ENCODE assay signal across 1 cellular context in the genomic region with DNA sequence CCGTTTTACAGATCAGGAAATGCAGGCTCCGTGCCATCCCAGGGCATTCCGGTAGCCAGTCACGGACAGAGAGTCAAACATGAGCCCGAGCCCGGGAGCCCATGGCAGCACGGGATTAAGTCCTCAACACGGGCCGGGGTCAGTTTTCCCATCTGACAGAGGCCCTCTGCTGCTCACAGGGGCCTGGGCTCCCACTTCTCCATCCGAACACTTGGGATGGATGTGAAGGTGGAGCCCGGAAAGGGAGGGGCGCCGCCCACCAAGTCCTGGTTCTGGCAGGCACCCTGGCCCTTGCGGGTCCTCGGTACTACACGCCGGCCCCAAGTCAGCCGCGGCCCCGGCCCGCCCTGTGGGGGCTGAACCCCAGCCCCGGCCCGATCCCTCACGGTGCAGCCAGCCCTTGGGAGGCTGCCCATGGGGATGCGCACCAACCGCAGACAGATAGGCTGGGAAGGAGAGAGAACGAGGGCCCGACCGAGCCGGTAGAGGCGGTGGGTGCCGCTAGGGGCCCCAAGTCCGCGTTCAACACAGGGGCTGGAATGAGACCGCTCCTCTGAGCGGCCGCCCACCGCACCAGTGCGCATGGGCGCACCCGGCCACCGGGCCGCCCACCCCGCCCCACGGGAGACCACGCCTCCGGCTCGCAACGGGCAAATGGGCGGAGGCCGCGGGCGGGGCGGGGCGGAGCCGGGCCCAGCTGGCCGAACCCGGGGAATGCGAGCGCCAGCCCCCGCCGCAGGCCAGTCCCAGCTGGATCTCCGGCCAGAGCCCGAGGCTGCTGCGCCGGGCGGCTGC.
TF ChIP-seq lines count a peak whose summit lies in the region.

CAPN5 (plus strand) TSS at position 743 of the 795 bp plus-strand sequence. CDS start 17,916 bp downstream, outside the sequence.

TF ChIP-seq in HepG2, 621 proteins besides CTCF, POLR2A, EP300 and RAD21 (continued from another document and continues in another):
- TF ChIP-seq GABPA (IDR thresholded peaks at IDR 0.05; ENCODE audit: low read depth, low read length) (no peak), GABPA (CRISPR knock-in tag; IDR thresholded peaks at IDR 0.05; ENCODE audit: low read depth) (no peak), ZNF512B (CRISPR knock-in tag; IDR thresholded peaks at IDR 0.05; ENCODE audit: borderline replicate concordance) (no peak), ARNTL (CRISPR knock-in tag; IDR thresholded peaks at IDR 0.05) (no peak), NR2F1 (CRISPR knock-in tag; IDR thresholded peaks at IDR 0.05) (no peak), SP1 (IDR thresholded peaks at IDR 0.05) (no peak), SP1 (CRISPR knock-in tag; IDR thresholded peaks at IDR 0.05) (peak; percentile 37; the same call in 1 of the 2 replicates), THAP11 (CRISPR knock-in tag; IDR thresholded peaks at IDR 0.05) (no peak), ELF3 (CRISPR knock-in tag; IDR thresholded peaks at IDR 0.05) (no peak), NRL (CRISPR knock-in tag; IDR thresholded peaks at IDR 0.05; ENCODE audit: borderline replicate concordance) (no peak), HMG20B (CRISPR knock-in tag; conservative IDR thresholded peaks at IDR 0.05) (no peak), ZFY (CRISPR knock-in tag; IDR thresholded peaks at IDR 0.05) (peak; percentile 62; the same call in 1 of the 2 replicates), JARID2 (CRISPR knock-in tag; IDR thresholded peaks at IDR 0.05; ENCODE audit: insufficient replicate concordance) (no peak), MTA1 (CRISPR knock-in tag; IDR thresholded peaks at IDR 0.05; ENCODE audit: borderline replicate concordance) (0 out of 2 replicates have a peak, but pooled peaks have one; percentile 29), ETV6 (CRISPR knock-in tag; conservative IDR thresholded peaks at IDR 0.05) (no peak), ZNF143 (CRISPR knock-in tag; IDR thresholded peaks at IDR 0.05) (no peak), ZNF883 (CRISPR knock-in tag; IDR thresholded peaks at IDR 0.05; ENCODE audit: not compliant biosample characterization) (peak; percentile 25), HMGXB4 (CRISPR knock-in tag; IDR thresholded peaks at IDR 0.05; ENCODE audit: borderline replicate concordance in 1 of 2, low read depth in 1 of 2) (peak; percentile 62 to 64; a peak in 3 of 4 replicates), ZNF431 (CRISPR knock-in tag; IDR thresholded peaks at IDR 0.05; ENCODE audit: borderline replicate concordance, low read depth) (no peak), DNMT1 (CRISPR knock-in tag; IDR thresholded peaks at IDR 0.05) (peak; percentile 76), ZNF576 (CRISPR knock-in tag; IDR thresholded peaks at IDR 0.05) (no peak), NFIB (CRISPR knock-in tag; IDR thresholded peaks at IDR 0.05; ENCODE audit: borderline replicate concordance) (no peak), SMARCE1 (IDR thresholded peaks at IDR 0.05; ENCODE audit: borderline replicate concordance) (no peak), ZNF644 (CRISPR knock-in tag; IDR thresholded peaks at IDR 0.05; ENCODE audit: low read depth) (no peak), NCOR1 (IDR thresholded peaks at IDR 0.05; ENCODE audit: borderline replicate concordance, low read length) (no peak), ZSCAN20 (CRISPR knock-in tag; IDR thresholded peaks at IDR 0.05; ENCODE audit: borderline replicate concordance) (no peak), ZNF253 (CRISPR knock-in tag; IDR thresholded peaks at IDR 0.05; ENCODE audit: borderline replicate concordance) (no peak), ZFP37 (CRISPR knock-in tag; IDR thresholded peaks at IDR 0.05; ENCODE audit: borderline replicate concordance) (no peak), POGZ (CRISPR knock-in tag; IDR thresholded peaks at IDR 0.05) (no peak), HOXA7 (CRISPR knock-in tag; IDR thresholded peaks at IDR 0.05) (no peak), ZSCAN21 (CRISPR knock-in tag; IDR thresholded peaks at IDR 0.05; ENCODE audit: borderline replicate concordance) (peak; percentile 47; the same call in 1 of the 2 replicates), ZBTB14 (CRISPR knock-in tag; IDR thresholded peaks at IDR 0.05) (no peak), ISX (CRISPR knock-in tag; conservative IDR thresholded peaks at IDR 0.05) (no peak), ZNF878 (CRISPR knock-in tag; IDR thresholded peaks at IDR 0.05) (no peak), ZIK1 (CRISPR knock-in tag; IDR thresholded peaks at IDR 0.05; ENCODE audit: borderline replicate concordance, low read depth) (no peak; the same call in 1 of the 2 replicates), GATA4 (IDR thresholded peaks at IDR 0.05; ENCODE audit: borderline replicate concordance, low read depth) (no peak), HES4 (CRISPR knock-in tag; IDR thresholded peaks at IDR 0.05; ENCODE audit: borderline replicate concordance) (no peak), REPIN1 (CRISPR knock-in tag; IDR thresholded peaks at IDR 0.05; ENCODE audit: borderline replicate concordance, low read depth) (peak; percentile 73; the same call in 1 of the 2 replicates), RBAK (CRISPR knock-in tag; IDR thresholded peaks at IDR 0.05) (no peak), RELA (CRISPR knock-in tag; IDR thresholded peaks at IDR 0.05) (no peak; the same call in 1 of the 2 replicates), JUN (CRISPR knock-in tag; IDR thresholded peaks at IDR 0.05) (no peak), CCDC6 (CRISPR knock-in tag; IDR thresholded peaks at IDR 0.05) (peak; percentile 40; the same call in 1 of the 2 replicates), NFYC (CRISPR knock-in tag; IDR thresholded peaks at IDR 0.05) (no peak), ETS1 (CRISPR knock-in tag; IDR thresholded peaks at IDR 0.05) (no peak), ZNF296 (CRISPR knock-in tag; conservative IDR thresholded peaks at IDR 0.05) (no peak), ZNF20 (CRISPR knock-in tag; IDR thresholded peaks at IDR 0.05) (no peak), HNF4A (CRISPR knock-in tag; IDR thresholded peaks at IDR 0.05) (no peak), ZNF331 (CRISPR knock-in tag; IDR thresholded peaks at IDR 0.05) (no peak)
- TF ChIP-seq, protein P1, sequence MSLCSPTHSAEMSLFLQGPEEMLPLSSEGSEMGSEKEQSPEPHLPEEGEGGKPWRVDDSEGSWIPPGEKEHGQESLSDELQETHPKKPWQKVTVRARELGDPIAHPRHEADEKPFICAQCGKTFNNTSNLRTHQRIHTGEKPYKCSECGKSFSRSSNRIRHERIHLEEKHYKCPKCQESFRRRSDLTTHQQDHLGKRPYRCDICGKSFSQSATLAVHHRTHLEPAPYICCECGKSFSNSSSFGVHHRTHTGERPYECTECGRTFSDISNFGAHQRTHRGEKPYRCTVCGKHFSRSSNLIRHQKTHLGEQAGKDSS (CRISPR knock-in tag; IDR thresholded peaks at IDR 0.05; ENCODE audit: borderline replicate concordance, low read depth) = no peak; the same call in 1 of the 2 replicates
- TF ChIP-seq, protein P2, sequence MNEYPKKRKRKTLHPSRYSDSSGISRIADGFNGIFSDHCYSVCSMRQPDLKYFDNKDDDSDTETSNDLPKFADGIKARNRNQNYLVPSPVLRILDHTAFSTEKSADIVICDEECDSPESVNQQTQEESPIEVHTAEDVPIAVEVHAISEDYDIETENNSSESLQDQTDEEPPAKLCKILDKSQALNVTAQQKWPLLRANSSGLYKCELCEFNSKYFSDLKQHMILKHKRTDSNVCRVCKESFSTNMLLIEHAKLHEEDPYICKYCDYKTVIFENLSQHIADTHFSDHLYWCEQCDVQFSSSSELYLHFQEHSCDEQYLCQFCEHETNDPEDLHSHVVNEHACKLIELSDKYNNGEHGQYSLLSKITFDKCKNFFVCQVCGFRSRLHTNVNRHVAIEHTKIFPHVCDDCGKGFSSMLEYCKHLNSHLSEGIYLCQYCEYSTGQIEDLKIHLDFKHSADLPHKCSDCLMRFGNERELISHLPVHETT (CRISPR knock-in tag; conservative IDR thresholded peaks at IDR 0.05) = no peak
- TF ChIP-seq, protein P3, sequence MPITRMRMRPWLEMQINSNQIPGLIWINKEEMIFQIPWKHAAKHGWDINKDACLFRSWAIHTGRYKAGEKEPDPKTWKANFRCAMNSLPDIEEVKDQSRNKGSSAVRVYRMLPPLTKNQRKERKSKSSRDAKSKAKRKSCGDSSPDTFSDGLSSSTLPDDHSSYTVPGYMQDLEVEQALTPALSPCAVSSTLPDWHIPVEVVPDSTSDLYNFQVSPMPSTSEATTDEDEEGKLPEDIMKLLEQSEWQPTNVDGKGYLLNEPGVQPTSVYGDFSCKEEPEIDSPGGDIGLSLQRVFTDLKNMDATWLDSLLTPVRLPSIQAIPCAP (CRISPR knock-in tag; IDR thresholded peaks at IDR 0.05; ENCODE audit: low read depth) = no peak
- TF ChIP-seq, protein P4, sequence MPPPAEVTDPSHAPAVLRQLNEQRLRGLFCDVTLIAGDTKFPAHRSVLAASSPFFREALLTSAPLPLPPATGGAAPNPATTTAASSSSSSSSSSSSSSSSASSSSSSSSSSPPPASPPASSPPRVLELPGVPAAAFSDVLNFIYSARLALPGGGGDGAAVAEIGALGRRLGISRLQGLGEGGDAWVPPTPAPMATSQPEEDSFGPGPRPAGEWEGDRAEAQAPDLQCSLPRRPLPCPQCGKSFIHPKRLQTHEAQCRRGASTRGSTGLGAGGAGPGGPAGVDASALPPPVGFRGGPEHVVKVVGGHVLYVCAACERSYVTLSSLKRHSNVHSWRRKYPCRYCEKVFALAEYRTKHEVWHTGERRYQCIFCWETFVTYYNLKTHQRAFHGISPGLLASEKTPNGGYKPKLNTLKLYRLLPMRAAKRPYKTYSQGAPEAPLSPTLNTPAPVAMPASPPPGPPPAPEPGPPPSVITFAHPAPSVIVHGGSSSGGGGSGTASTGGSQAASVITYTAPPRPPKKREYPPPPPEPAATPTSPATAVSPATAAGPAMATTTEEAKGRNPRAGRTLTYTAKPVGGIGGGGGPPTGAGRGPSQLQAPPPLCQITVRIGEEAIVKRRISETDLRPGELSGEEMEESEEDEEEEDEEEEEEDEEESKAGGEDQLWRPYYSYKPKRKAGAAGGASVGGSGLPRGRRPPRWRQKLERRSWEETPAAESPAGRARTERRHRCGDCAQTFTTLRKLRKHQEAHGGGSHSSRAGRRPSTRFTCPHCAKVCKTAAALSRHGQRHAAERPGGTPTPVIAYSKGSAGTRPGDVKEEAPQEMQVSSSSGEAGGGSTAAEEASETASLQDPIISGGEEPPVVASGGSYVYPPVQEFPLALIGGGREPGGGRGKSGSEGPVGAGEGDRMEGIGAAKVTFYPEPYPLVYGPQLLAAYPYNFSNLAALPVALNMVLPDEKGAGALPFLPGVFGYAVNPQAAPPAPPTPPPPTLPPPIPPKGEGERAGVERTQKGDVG (CRISPR knock-in tag; IDR thresholded peaks at IDR 0.05; ENCODE audit: borderline replicate concordance) = no peak
- TF ChIP-seq, protein P5, sequence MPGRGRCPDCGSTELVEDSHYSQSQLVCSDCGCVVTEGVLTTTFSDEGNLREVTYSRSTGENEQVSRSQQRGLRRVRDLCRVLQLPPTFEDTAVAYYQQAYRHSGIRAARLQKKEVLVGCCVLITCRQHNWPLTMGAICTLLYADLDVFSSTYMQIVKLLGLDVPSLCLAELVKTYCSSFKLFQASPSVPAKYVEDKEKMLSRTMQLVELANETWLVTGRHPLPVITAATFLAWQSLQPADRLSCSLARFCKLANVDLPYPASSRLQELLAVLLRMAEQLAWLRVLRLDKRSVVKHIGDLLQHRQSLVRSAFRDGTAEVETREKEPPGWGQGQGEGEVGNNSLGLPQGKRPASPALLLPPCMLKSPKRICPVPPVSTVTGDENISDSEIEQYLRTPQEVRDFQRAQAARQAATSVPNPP (CRISPR knock-in tag; IDR thresholded peaks at IDR 0.05) = no peak
